ENCODE assay signal across 11 cellular contexts in the genomic region with DNA sequence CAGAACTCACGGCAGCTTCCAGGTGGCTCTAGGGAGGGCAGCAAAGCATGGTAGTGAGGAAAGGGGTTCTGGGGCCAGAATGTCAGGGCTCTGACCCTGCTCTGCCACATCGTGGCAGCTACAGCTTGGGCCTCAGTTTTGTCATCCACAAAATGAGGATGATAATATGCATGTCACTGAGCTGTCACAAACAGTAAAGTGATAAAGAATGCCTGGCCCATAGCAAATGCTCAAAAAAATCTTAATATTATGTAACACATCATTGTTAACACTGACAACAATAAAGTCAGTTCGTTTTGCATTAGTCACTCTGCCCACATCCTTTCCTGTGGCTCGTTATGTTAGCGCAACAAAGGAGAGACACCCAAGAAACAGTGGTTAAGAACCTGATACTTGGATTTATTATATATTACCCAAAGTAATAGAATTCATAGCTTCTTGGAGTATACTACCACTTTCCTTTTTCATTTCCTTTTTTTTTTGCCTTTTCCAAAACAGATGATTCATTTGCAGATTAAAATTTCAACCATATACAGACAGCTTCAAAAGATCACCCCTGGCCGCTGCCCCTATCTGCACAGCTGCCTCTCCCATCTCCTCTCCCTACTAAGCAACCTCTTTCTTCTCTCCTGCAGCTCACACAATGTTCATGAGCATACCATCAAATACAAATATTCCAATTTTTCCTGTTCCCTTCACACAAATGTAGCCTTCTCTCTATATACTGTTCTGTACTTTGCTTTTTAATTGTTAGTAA. TPM values are rescaled to one million over a fixed set of nuclear protein-coding genes. Genes with fewer than 3 reads are reported as not detected.
DNase-seq lines count a peak whose midpoint lies in the region; ATAC-seq and TF ChIP-seq lines count a peak whose summit lies in the region.
"Had no signal": no experiment of that assay in that cellular context is flagged by ENCODE, and none has a peak within 500 bp of the region (broad histone marks: within the 10 kb centered on the region; RNA-seq: fewer than 3 reads in every experiment).

No MANE protein-coding gene starts in this region.

- in situ Hi-C loops in KBM-7 (cut with MboI; ENCODE audit: low pct_unique_long_range_greater_than_20kb, low sequenced_read_pairs) = no loop called here

- POLR2A ChIA-PET in Caco-2 (lab: Charles Lee) = no interaction called here

- no peak overlapping the region for H3K4me3 ChIP-seq in Caco-2 (ENCODE audit: low read depth, low read length)
- no peak overlapping the region for H3K4me3 ChIP-seq in suprapubic skin
- H3K4me3 ChIP-seq: thoracic aorta had no signal

- 70% methylated on average over 6 of the region's 6 CpGs for WGBS in suprapubic skin

- TF ChIP-seq CTCF in Caco-2 (IDR thresholded peaks at IDR 0.05; ENCODE audit: insufficient read depth in 1 of 2, low read depth in 1 of 2, low read length in 1 of 2, severe bottlenecking in 1 of 2, unreplicated experiment in 1 of 2) = no peak
- no peak for TF ChIP-seq CTCF in suprapubic skin (IDR thresholded peaks at IDR 0.05)

- H3K27me3 Mint-ChIP-seq in Caco-2 (ENCODE audit: insufficient read depth, unreplicated experiment) (no peaks in the 10 kb centered on the region), T-helper 17 cell (no peaks in the 10 kb centered on the region)

- no peak for DNase-seq in Caco-2
- peak in 1 of 3 donors; percentile 18 for DNase-seq in T-helper 17 cell
- peak; percentile 28 for DNase-seq in fibroblast of gingiva (ENCODE audit: low read depth)
- no peak for DNase-seq in KBM-7
- DNase-seq in suprapubic skin (ENCODE audit: low spot score in 2 of 2) = no peak
- no peak for DNase-seq in UCSD-AML1 (lab: John Stamatoyannopoulos, UW; ENCODE audit: unreplicated experiment)

- ATAC-seq in HG02610 (IDR thresholded peaks at IDR 0.05; ENCODE audit: unreplicated experiment) (peak; percentile 53), T-helper 17 cell (peak; percentile 90), HG03460 (IDR thresholded peaks at IDR 0.05; ENCODE audit: unreplicated experiment) (no peak)

- intact Hi-C loops in Caco-2 (cut with micrococcal nuclease; ENCODE audit: unreplicated experiment) = loop anchor here (1.0 kb wide), 1 partner anchor 142 kb away; no protein-coding TSS in a partner anchor

- H3K4me1 Mint-ChIP-seq in Caco-2 (ENCODE audit: low read depth, unreplicated experiment) (peaks cover 13% of the 10 kb centered on the region), T-helper 17 cell (peaks cover 27% of the 10 kb centered on the region)

- H3K36me3 Mint-ChIP-seq in Caco-2 (ENCODE audit: insufficient read depth, unreplicated experiment) (peaks cover 33% of the 10 kb centered on the region), T-helper 17 cell (ENCODE audit: low read depth) (no peaks in the 10 kb centered on the region)

- H3K27me3 ChIP-seq in Caco-2 (replicated peaks; ENCODE audit: control insufficient read depth, insufficient read depth, low read length) (no peaks in the 10 kb centered on the region), suprapubic skin (no peaks in the 10 kb centered on the region)

- no peaks in the 10 kb centered on the region for H3K9me3 Mint-ChIP-seq in Caco-2 (ENCODE audit: unreplicated experiment)

- H3K4me1 ChIP-seq in Caco-2 (peaks cover 9% of the 10 kb centered on the region), suprapubic skin (no peaks in the 10 kb centered on the region)

- CTCF ChIA-PET in Caco-2 (lab: Charles Lee) = interaction anchor here (0.6 kb wide), 1 partner anchor 80 kb away, joined by 3 read pairs; no protein-coding TSS in a partner anchor

- no peak overlapping the region for H3K27ac Mint-ChIP-seq in Caco-2 (ENCODE audit: unreplicated experiment)
- peak overlapping the region; percentile 87 for H3K27ac Mint-ChIP-seq in T-helper 17 cell

- H3K4me3 Mint-ChIP-seq in Caco-2 (ENCODE audit: unreplicated experiment) (no peak overlapping the region), T-helper 17 cell (peak overlapping the region; percentile 67)

- H3K9me3 ChIP-seq in Caco-2 = no peaks in the 10 kb centered on the region
- no peaks in the 10 kb centered on the region for H3K9me3 ChIP-seq in T-helper 17 cell (ENCODE audit: control insufficient read depth, low read length, poor library complexity, severe bottlenecking)
- no peaks in the 10 kb centered on the region for H3K9me3 ChIP-seq in suprapubic skin
- H3K9me3 ChIP-seq: thoracic aorta had no signal

- H3K27ac ChIP-seq in suprapubic skin = no peak overlapping the region
- H3K27ac ChIP-seq: thoracic aorta had no signal

- no peak for TF ChIP-seq EP300 in suprapubic skin (IDR thresholded peaks at IDR 0.05)

- TSS peak; percentile 19 for BruUV-seq in Caco-2 (replicated peaks; lab: Mats Ljungman, UMichigan)

- H3K36me3 ChIP-seq in Caco-2 (ENCODE audit: control insufficient read depth, insufficient read depth, low read length) (peaks cover 2% of the 10 kb centered on the region; the same call in 1 of the 2 replicates), suprapubic skin (peaks cover 37% of the 10 kb centered on the region)

- no peak for TF ChIP-seq POLR2A in suprapubic skin (IDR thresholded peaks at IDR 0.05)

RNA-seq across cellular contexts. Expression of a gene that starts 45.5 kb away (rescaled TPM):
- 75.9 and 87.0 TPM in 2 replicates for total RNA-seq in Caco-2 (2022)
- total RNA-seq in T-helper 17 cell = not detected
- total RNA-seq in suprapubic skin = 1 to 10 TPM in 2 of 4 donors, not detected in 2; 1.6 to 3.6 TPM
- total RNA-seq: glomerular endothelial cell, H1 had no signal

Comparison
In these comparisons a context has a peak if more than half of its experiments do, and no peak if none do; other contexts are left out.
1. RNA of a gene that starts 45.5 kb away (total RNA-seq): 75.9 to 87.0 TPM in Caco-2; 1.6 to 3.6 TPM in suprapubic skin and not detected in T-helper 17 cell; every median in the first group is over 10 times any median in the second.